Comparison of ENCODE assay signal across 1 cellular context in genomic region chr10:89330537-89330936, GRCh38.
TF ChIP-seq lines count a peak whose summit lies in the region.

No MANE protein-coding gene starts in this region.

TF ChIP-seq in SK-N-SH treated with all-trans-retinoic acid at 6 μM for 48 hours, 23 proteins besides CTCF, POLR2A, EP300 and RAD21 (continued from another document):
- TF ChIP-seq ZNF70 (CRISPR knock-in tag; IDR thresholded peaks at IDR 0.05), result no peak
- no peak for TF ChIP-seq ESRRG (CRISPR knock-in tag; IDR thresholded peaks at IDR 0.05)
- no peak for TF ChIP-seq TCF4 (CRISPR knock-in tag; IDR thresholded peaks at IDR 0.05; ENCODE audit: borderline replicate concordance)
- no peak for TF ChIP-seq PATZ1 (CRISPR knock-in tag; IDR thresholded peaks at IDR 0.05; ENCODE audit: borderline replicate concordance)
- no peak for TF ChIP-seq BACH2 (CRISPR knock-in tag; IDR thresholded peaks at IDR 0.05; ENCODE audit: borderline replicate concordance)
- no peak for TF ChIP-seq ZFP3 (CRISPR knock-in tag; IDR thresholded peaks at IDR 0.05)
- no peak for TF ChIP-seq GLIS3 (CRISPR knock-in tag; IDR thresholded peaks at IDR 0.05)
- TF ChIP-seq CSRNP3 (CRISPR knock-in tag; IDR thresholded peaks at IDR 0.05), result no peak
- TF ChIP-seq POU6F1 (CRISPR knock-in tag; IDR thresholded peaks at IDR 0.05; ENCODE audit: borderline replicate concordance, low read depth), result no peak
- no peak for TF ChIP-seq ZNF565 (CRISPR knock-in tag; conservative IDR thresholded peaks at IDR 0.05; ENCODE audit: low read depth)
- TF ChIP-seq CREB5 (CRISPR knock-in tag; IDR thresholded peaks at IDR 0.05; ENCODE audit: low read depth), result no peak
- TF ChIP-seq OSR1 (CRISPR knock-in tag; IDR thresholded peaks at IDR 0.05), result no peak
- TF ChIP-seq ZFP30 (CRISPR knock-in tag; IDR thresholded peaks at IDR 0.05), result no peak
- TF ChIP-seq RARB (CRISPR knock-in tag; IDR thresholded peaks at IDR 0.05), result no peak
